Comparison of ENCODE assay signal across 8 cellular contexts in genomic region chr6:166244353-166245045, GRCh38.
DNase-seq lines count a peak whose midpoint lies in the region; ATAC-seq and TF ChIP-seq lines count a peak whose summit lies in the region.

No MANE protein-coding gene starts in this region.

- no peak overlapping the region for H3K4me3 ChIP-seq in right lobe of liver
- no peak overlapping the region for H3K4me3 ChIP-seq in trophoblast cell (ENCODE audit: low read depth, low read length)
- H3K4me3 ChIP-seq in endodermal cell (ENCODE audit: low read length): no peak overlapping the region

- no peaks in the 10 kb centered on the region for H3K4me1 ChIP-seq in right lobe of liver
- H3K4me1 ChIP-seq in trophoblast cell (ENCODE audit: control insufficient read depth in 1 of 2, insufficient read depth in 2 of 2, low read length in 2 of 2): no peaks in the 10 kb centered on the region
- peaks cover 12% of the 10 kb centered on the region for H3K4me1 ChIP-seq in endodermal cell (ENCODE audit: control insufficient read depth, insufficient read depth, low read length)

- H3K27me3 Mint-ChIP-seq in endodermal cell (ENCODE audit: insufficient read depth): peaks cover 9% of the 10 kb centered on the region

- no peaks in the 10 kb centered on the region for H3K36me3 Mint-ChIP-seq in endodermal cell (ENCODE audit: low read depth)

- no peak overlapping the region for H3K18ac ChIP-seq in trophoblast cell (ENCODE audit: low read length)

- no peaks in the 10 kb centered on the region for H3K9me3 Mint-ChIP-seq in endodermal cell

- H3K9ac ChIP-seq in trophoblast cell (ENCODE audit: low read length): no peak overlapping the region
- H3K9ac ChIP-seq in endodermal cell (ENCODE audit: extremely low read depth, low read length, poor library complexity, severe bottlenecking): no peak overlapping the region

- no peak overlapping the region for H4K12ac ChIP-seq in trophoblast cell (ENCODE audit: low read depth, low read length)

- no peak overlapping the region for H3K27ac Mint-ChIP-seq in endodermal cell

- WGBS in right lobe of liver (ENCODE audit: insufficient coverage, low coverage, low lambda C conversion rate, missing lambda C conversion rate): 42% methylated on average over 11 of the region's 11 CpGs
- WGBS in trophoblast cell (ENCODE audit: extremely low coverage, insufficient coverage, insufficient read length): no CpG with 5 or more reads among the region's 11 CpGs
- 89 to 91% methylated on average over 7 to 11 of the region's 11 CpGs for WGBS in endodermal cell (ENCODE audit: insufficient coverage in 1 of 2, insufficient read length in 1 of 2), 2 experiments

- TF ChIP-seq CTCF in right lobe of liver (IDR thresholded peaks at IDR 0.05) (no peak), endodermal cell (conservative IDR thresholded peaks at IDR 0.05) (no peak)

- no peak overlapping the region for H3K4ac ChIP-seq in trophoblast cell (ENCODE audit: low read depth, low read length)

- TF ChIP-seq POLR2A in GM18505 (IDR thresholded peaks at IDR 0.05; ENCODE audit: borderline replicate concordance, extremely low read depth, insufficient read depth, insufficient read length) (no peak), right lobe of liver (IDR thresholded peaks at IDR 0.05) (no peak)

- H4K91ac ChIP-seq in trophoblast cell (ENCODE audit: low read depth, low read length): no peak overlapping the region

- H2BK5ac ChIP-seq in trophoblast cell (ENCODE audit: low read depth, low read length, poor library complexity): no peak overlapping the region

- no peak overlapping the region for H3K14ac ChIP-seq in trophoblast cell (ENCODE audit: low read length)

- H2BK12ac ChIP-seq in trophoblast cell (ENCODE audit: low read length): no peak overlapping the region

- H2BK120ac ChIP-seq in trophoblast cell (ENCODE audit: insufficient read depth, low read length, poor library complexity): no peak overlapping the region

- no peak overlapping the region for H3K23ac ChIP-seq in trophoblast cell (ENCODE audit: low read length)

- H3K79me2 ChIP-seq in trophoblast cell (ENCODE audit: control insufficient read depth, insufficient read depth, low read length, poor library complexity): no peaks in the 10 kb centered on the region

- H3K4me2 ChIP-seq in trophoblast cell (ENCODE audit: low read length): no peak overlapping the region

- H3K36me3 ChIP-seq in right lobe of liver: no peaks in the 10 kb centered on the region
- H3K36me3 ChIP-seq in trophoblast cell (ENCODE audit: control insufficient read depth in 1 of 2, insufficient read depth in 2 of 2, low read length in 2 of 2): no peaks in the 10 kb centered on the region
- no peaks in the 10 kb centered on the region for H3K36me3 ChIP-seq in endodermal cell (ENCODE audit: control insufficient read depth, insufficient read depth, low read length)

- no peaks in the 10 kb centered on the region for H3K79me1 ChIP-seq in trophoblast cell (ENCODE audit: low read length)

- H3K27me3 ChIP-seq in right lobe of liver (no peaks in the 10 kb centered on the region), trophoblast cell (ENCODE audit: insufficient read depth, low read length) (no peaks in the 10 kb centered on the region), endodermal cell (ENCODE audit: control insufficient read depth, insufficient read depth, low read length, poor library complexity, severe bottlenecking) (no peaks in the 10 kb centered on the region)

- no peak overlapping the region for H2AFZ ChIP-seq in trophoblast cell (ENCODE audit: insufficient read depth, low read length, poor library complexity)

- H3K9me3 ChIP-seq in right lobe of liver (no peaks in the 10 kb centered on the region), trophoblast cell (ENCODE audit: insufficient read depth, low read depth, low read length) (no peaks in the 10 kb centered on the region), endodermal cell (ENCODE audit: control insufficient read depth, low read length) (no peaks in the 10 kb centered on the region)

- H3K4me1 Mint-ChIP-seq in endodermal cell: peaks cover 26% of the 10 kb centered on the region

- no peak overlapping the region for H3K4me3 Mint-ChIP-seq in endodermal cell

- H2AK5ac ChIP-seq in trophoblast cell (ENCODE audit: low read length): no peak overlapping the region

- intact Hi-C loops in right lobe of liver (cut with DNase I): no loop called here

- peak; percentile 91 for ATAC-seq in GM18505 (IDR thresholded peaks at IDR 0.05; ENCODE audit: unreplicated experiment)
- ATAC-seq in GM21515 (IDR thresholded peaks at IDR 0.05; ENCODE audit: unreplicated experiment): peak; percentile 95
- ATAC-seq in HG03460 (IDR thresholded peaks at IDR 0.05; ENCODE audit: unreplicated experiment): peak; percentile 92
- ATAC-seq in right lobe of liver: peak; percentile 24 to 47 (median 34)

- DNase-seq in right lobe of liver (no peak), trophoblast cell (no peak), HCEC 1CT (no peak), endodermal cell (no peak), cerebellar nuclear complex (lab: John Stamatoyannopoulos, UW) (no peak)

- H3K27ac ChIP-seq in right lobe of liver (no peak overlapping the region), trophoblast cell (ENCODE audit: low read depth, low read length) (no peak overlapping the region), endodermal cell (ENCODE audit: low read depth, low read length) (no peak overlapping the region)

- H4K8ac ChIP-seq in trophoblast cell (ENCODE audit: low read depth, low read length): no peak overlapping the region

Comparison
In these comparisons a context has a peak if more than half of its experiments do, and no peak if none do; other contexts are left out.
1. ATAC-seq: peak in every context shown above with its lines; median percentile 95 in GM21515; 92 in HG03460; 91 in GM18505; 34 in right lobe of liver.